ENCODE assay signal across 1 cellular context in the genomic region with DNA sequence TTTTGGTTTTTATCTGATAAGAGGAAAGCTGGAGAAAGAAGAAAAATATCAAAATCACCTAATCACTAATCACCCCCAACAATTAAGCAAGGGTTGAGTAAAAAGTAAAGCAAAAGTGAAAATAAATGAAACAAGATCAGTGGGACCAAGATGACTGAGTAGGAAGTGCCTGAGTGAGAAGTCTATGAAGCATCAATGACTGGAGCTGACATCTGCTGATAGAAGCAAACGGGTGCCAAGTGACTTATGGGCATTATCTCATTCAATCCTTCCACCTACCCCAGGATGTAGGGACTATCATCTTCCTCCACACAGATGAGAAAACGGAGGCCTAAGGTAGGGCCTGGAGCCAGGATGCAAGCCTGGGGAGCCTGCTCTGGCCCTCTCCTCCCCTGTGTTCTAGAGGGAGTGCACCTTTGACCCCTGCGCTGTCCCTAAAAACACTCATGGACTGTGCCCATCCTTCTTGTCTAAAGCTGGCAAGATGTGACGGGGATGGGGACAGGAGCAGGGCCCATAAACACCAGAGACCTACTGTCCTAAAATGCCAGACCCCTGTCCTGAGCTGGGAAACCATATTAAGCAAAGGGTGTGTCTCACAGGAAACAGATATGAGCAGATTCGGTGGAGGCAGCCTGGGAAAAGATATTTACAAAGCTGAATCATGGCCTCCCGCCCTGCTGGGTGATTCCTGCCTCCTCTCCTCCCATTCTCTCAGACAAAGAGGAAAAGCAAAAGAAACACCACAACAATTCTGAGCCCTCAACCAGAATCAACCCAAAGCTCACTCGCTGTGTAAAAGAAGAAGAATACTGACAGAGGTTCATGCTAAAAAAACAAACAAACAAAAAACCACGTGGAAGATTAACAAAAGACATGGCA.
TF ChIP-seq lines count a peak whose summit lies in the region.

No MANE protein-coding gene starts in this region.

TF ChIP-seq in K562, 482 proteins besides CTCF, POLR2A, EP300 and RAD21 (continued from another document and continues in another):
- TF ChIP-seq, protein P1, sequence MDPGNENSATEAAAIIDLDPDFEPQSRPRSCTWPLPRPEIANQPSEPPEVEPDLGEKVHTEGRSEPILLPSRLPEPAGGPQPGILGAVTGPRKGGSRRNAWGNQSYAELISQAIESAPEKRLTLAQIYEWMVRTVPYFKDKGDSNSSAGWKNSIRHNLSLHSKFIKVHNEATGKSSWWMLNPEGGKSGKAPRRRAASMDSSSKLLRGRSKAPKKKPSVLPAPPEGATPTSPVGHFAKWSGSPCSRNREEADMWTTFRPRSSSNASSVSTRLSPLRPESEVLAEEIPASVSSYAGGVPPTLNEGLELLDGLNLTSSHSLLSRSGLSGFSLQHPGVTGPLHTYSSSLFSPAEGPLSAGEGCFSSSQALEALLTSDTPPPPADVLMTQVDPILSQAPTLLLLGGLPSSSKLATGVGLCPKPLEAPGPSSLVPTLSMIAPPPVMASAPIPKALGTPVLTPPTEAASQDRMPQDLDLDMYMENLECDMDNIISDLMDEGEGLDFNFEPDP (CRISPR knock-in tag; IDR thresholded peaks at IDR 0.05), result no peak
- TF ChIP-seq, protein P2, sequence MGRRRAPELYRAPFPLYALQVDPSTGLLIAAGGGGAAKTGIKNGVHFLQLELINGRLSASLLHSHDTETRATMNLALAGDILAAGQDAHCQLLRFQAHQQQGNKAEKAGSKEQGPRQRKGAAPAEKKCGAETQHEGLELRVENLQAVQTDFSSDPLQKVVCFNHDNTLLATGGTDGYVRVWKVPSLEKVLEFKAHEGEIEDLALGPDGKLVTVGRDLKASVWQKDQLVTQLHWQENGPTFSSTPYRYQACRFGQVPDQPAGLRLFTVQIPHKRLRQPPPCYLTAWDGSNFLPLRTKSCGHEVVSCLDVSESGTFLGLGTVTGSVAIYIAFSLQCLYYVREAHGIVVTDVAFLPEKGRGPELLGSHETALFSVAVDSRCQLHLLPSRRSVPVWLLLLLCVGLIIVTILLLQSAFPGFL (CRISPR knock-in tag; IDR thresholded peaks at IDR 0.05), result no peak
- TF ChIP-seq HNRNPH1 (optimal IDR thresholded peaks at IDR 0.05; ENCODE audit: low read depth, low read length) (no peak), ZNF175 (CRISPR knock-in tag; IDR thresholded peaks at IDR 0.05; ENCODE audit: low read depth) (peak; percentile 79), JUN (IDR thresholded peaks at IDR 0.05; ENCODE audit: borderline replicate concordance, low read depth, low read length) (no peak), JUN (CRISPR knock-in tag; IDR thresholded peaks at IDR 0.05; ENCODE audit: borderline replicate concordance) (no peak), SREBF1 (IDR thresholded peaks at IDR 0.05; ENCODE audit: borderline replicate concordance, low read depth, low read length) (no peak), ELF4 (CRISPR knock-in tag; IDR thresholded peaks at IDR 0.05) (no peak), ZNF76 (CRISPR knock-in tag; IDR thresholded peaks at IDR 0.05; ENCODE audit: borderline replicate concordance) (no peak), TBL1XR1 (IDR thresholded peaks at IDR 0.05; ENCODE audit: low read length in 2 of 2) (no peak), MTA3 (IDR thresholded peaks at IDR 0.05; ENCODE audit: borderline replicate concordance) (no peak), SRSF1 (IDR thresholded peaks at IDR 0.05; ENCODE audit: low read depth, low read length) (no peak), NONO (IDR thresholded peaks at IDR 0.05; ENCODE audit: low read depth in 2 of 2, low read length in 1 of 2) (no peak), MAZ (CRISPR knock-in tag; conservative IDR thresholded peaks at IDR 0.05 in 1 of 2, IDR thresholded peaks at IDR 0.05 in 1 of 2) (no peak; a peak in 1 of 4 replicates), FOXK2 (conservative IDR thresholded peaks at IDR 0.05 in 1 of 2, IDR thresholded peaks at IDR 0.05 in 1 of 2; ENCODE audit: low read depth in 2 of 2) (0 out of 4 replicates have a peak, but pooled peaks of 1 of the 2 experiments have one; percentile 52), SMARCA4 (IDR thresholded peaks at IDR 0.05) (0 out of 2 replicates have a peak, but pooled peaks have one; percentile 24), ZNF707 (CRISPR knock-in tag; conservative IDR thresholded peaks at IDR 0.05) (no peak), SIX5 (IDR thresholded peaks at IDR 0.05; ENCODE audit: borderline replicate concordance in 1 of 2, insufficient read depth in 1 of 2, low read depth in 1 of 2, low read length in 2 of 2) (no peak), SIN3B (IDR thresholded peaks at IDR 0.05; ENCODE audit: low read depth) (no peak), NR4A1 (CRISPR knock-in tag; IDR thresholded peaks at IDR 0.05) (no peak), NR4A1 (tag; IDR thresholded peaks at IDR 0.05) (peak; percentile 55), ETS2 (tag; IDR thresholded peaks at IDR 0.05; ENCODE audit: borderline replicate concordance, poor library complexity, severe bottlenecking) (no peak), TAF15 (IDR thresholded peaks at IDR 0.05; ENCODE audit: low read depth, low read length) (no peak), BRCA1 (IDR thresholded peaks at IDR 0.05) (no peak), BRCA1 (CRISPR knock-in tag; IDR thresholded peaks at IDR 0.05) (no peak), SMARCB1 (IDR thresholded peaks at IDR 0.05; ENCODE audit: insufficient read length, low read depth) (no peak), RBFOX2 (IDR thresholded peaks at IDR 0.05; ENCODE audit: low read depth, low read length) (no peak), PCBP1 (IDR thresholded peaks at IDR 0.05; ENCODE audit: low read depth, low read length, poor library complexity, severe bottlenecking) (no peak), RNF2 (IDR thresholded peaks at IDR 0.05) (no peak), MEF2D (tag; conservative IDR thresholded peaks at IDR 0.05; ENCODE audit: low read depth) (no peak), TAL1 (IDR thresholded peaks at IDR 0.05) (no peak)
- TF ChIP-seq, protein P3, sequence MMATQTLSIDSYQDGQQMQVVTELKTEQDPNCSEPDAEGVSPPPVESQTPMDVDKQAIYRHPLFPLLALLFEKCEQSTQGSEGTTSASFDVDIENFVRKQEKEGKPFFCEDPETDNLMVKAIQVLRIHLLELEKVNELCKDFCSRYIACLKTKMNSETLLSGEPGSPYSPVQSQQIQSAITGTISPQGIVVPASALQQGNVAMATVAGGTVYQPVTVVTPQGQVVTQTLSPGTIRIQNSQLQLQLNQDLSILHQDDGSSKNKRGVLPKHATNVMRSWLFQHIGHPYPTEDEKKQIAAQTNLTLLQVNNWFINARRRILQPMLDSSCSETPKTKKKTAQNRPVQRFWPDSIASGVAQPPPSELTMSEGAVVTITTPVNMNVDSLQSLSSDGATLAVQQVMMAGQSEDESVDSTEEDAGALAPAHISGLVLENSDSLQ (IDR thresholded peaks at IDR 0.05), result no peak
- TF ChIP-seq, protein P4, sequence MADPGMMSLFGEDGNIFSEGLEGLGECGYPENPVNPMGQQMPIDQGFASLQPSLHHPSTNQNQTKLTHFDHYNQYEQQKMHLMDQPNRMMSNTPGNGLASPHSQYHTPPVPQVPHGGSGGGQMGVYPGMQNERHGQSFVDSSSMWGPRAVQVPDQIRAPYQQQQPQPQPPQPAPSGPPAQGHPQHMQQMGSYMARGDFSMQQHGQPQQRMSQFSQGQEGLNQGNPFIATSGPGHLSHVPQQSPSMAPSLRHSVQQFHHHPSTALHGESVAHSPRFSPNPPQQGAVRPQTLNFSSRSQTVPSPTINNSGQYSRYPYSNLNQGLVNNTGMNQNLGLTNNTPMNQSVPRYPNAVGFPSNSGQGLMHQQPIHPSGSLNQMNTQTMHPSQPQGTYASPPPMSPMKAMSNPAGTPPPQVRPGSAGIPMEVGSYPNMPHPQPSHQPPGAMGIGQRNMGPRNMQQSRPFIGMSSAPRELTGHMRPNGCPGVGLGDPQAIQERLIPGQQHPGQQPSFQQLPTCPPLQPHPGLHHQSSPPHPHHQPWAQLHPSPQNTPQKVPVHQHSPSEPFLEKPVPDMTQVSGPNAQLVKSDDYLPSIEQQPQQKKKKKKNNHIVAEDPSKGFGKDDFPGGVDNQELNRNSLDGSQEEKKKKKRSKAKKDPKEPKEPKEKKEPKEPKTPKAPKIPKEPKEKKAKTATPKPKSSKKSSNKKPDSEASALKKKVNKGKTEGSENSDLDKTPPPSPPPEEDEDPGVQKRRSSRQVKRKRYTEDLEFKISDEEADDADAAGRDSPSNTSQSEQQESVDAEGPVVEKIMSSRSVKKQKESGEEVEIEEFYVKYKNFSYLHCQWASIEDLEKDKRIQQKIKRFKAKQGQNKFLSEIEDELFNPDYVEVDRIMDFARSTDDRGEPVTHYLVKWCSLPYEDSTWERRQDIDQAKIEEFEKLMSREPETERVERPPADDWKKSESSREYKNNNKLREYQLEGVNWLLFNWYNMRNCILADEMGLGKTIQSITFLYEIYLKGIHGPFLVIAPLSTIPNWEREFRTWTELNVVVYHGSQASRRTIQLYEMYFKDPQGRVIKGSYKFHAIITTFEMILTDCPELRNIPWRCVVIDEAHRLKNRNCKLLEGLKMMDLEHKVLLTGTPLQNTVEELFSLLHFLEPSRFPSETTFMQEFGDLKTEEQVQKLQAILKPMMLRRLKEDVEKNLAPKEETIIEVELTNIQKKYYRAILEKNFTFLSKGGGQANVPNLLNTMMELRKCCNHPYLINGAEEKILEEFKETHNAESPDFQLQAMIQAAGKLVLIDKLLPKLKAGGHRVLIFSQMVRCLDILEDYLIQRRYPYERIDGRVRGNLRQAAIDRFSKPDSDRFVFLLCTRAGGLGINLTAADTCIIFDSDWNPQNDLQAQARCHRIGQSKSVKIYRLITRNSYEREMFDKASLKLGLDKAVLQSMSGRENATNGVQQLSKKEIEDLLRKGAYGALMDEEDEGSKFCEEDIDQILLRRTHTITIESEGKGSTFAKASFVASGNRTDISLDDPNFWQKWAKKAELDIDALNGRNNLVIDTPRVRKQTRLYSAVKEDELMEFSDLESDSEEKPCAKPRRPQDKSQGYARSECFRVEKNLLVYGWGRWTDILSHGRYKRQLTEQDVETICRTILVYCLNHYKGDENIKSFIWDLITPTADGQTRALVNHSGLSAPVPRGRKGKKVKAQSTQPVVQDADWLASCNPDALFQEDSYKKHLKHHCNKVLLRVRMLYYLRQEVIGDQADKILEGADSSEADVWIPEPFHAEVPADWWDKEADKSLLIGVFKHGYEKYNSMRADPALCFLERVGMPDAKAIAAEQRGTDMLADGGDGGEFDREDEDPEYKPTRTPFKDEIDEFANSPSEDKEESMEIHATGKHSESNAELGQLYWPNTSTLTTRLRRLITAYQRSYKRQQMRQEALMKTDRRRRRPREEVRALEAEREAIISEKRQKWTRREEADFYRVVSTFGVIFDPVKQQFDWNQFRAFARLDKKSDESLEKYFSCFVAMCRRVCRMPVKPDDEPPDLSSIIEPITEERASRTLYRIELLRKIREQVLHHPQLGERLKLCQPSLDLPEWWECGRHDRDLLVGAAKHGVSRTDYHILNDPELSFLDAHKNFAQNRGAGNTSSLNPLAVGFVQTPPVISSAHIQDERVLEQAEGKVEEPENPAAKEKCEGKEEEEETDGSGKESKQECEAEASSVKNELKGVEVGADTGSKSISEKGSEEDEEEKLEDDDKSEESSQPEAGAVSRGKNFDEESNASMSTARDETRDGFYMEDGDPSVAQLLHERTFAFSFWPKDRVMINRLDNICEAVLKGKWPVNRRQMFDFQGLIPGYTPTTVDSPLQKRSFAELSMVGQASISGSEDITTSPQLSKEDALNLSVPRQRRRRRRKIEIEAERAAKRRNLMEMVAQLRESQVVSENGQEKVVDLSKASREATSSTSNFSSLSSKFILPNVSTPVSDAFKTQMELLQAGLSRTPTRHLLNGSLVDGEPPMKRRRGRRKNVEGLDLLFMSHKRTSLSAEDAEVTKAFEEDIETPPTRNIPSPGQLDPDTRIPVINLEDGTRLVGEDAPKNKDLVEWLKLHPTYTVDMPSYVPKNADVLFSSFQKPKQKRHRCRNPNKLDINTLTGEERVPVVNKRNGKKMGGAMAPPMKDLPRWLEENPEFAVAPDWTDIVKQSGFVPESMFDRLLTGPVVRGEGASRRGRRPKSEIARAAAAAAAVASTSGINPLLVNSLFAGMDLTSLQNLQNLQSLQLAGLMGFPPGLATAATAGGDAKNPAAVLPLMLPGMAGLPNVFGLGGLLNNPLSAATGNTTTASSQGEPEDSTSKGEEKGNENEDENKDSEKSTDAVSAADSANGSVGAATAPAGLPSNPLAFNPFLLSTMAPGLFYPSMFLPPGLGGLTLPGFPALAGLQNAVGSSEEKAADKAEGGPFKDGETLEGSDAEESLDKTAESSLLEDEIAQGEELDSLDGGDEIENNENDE (IDR thresholded peaks at IDR 0.05; ENCODE audit: low read depth, low read length), result no peak
- TF ChIP-seq, protein P5, sequence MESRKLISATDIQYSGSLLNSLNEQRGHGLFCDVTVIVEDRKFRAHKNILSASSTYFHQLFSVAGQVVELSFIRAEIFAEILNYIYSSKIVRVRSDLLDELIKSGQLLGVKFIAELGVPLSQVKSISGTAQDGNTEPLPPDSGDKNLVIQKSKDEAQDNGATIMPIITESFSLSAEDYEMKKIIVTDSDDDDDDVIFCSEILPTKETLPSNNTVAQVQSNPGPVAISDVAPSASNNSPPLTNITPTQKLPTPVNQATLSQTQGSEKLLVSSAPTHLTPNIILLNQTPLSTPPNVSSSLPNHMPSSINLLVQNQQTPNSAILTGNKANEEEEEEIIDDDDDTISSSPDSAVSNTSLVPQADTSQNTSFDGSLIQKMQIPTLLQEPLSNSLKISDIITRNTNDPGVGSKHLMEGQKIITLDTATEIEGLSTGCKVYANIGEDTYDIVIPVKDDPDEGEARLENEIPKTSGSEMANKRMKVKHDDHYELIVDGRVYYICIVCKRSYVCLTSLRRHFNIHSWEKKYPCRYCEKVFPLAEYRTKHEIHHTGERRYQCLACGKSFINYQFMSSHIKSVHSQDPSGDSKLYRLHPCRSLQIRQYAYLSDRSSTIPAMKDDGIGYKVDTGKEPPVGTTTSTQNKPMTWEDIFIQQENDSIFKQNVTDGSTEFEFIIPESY (CRISPR knock-in tag; IDR thresholded peaks at IDR 0.05), result no peak
- TF ChIP-seq, protein P6, sequence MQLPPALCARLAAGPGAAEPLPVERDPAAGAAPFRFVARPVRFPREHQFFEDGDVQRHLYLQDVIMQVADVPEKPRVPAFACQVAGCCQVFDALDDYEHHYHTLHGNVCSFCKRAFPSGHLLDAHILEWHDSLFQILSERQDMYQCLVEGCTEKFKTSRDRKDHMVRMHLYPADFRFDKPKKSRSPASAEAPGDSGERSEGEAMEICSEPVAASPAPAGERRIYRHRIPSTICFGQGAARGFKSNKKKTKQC (CRISPR knock-in tag; IDR thresholded peaks at IDR 0.05), result no peak
- TF ChIP-seq, protein P7, sequence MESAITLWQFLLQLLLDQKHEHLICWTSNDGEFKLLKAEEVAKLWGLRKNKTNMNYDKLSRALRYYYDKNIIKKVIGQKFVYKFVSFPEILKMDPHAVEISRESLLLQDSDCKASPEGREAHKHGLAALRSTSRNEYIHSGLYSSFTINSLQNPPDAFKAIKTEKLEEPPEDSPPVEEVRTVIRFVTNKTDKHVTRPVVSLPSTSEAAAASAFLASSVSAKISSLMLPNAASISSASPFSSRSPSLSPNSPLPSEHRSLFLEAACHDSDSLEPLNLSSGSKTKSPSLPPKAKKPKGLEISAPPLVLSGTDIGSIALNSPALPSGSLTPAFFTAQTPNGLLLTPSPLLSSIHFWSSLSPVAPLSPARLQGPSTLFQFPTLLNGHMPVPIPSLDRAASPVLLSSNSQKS (CRISPR knock-in tag; IDR thresholded peaks at IDR 0.05), result no peak
